Comparison of ENCODE assay signal across 15 cellular contexts in genomic region chrY:22987413-22987812, GRCh38. TPM values are rescaled to one million over a fixed set of nuclear protein-coding genes. Genes with fewer than 3 reads are reported as not detected.
"Had no signal": no experiment of that assay in that cellular context is flagged by ENCODE, and none has a peak within 500 bp of the region (broad histone marks: within the 10 kb centered on the region; RNA-seq: fewer than 3 reads in every experiment).

No MANE protein-coding gene starts in this region.

RNA-seq across cellular contexts. Expression of gene BPY2, which starts 3.4 kb away (rescaled TPM):
- total RNA-seq: activated B cell treated with CpG ODN at 0.5 μM for 24 hours; activated CD4-positive, alpha-beta memory T cell treated with anti-CD3 and anti-CD28 coated beads for 36 hours; activated CD4-positive, alpha-beta memory T cell treated with anti-CD3 and anti-CD28 coated beads, Interleukin-2, amount 10 ng/mL, durations not matched to agents 7 days and 5 days; activated CD4-positive, alpha-beta T cell treated with anti-CD3 and anti-CD28 coated beads for 36 hours; activated CD4-positive, alpha-beta T cell treated with anti-CD3 and anti-CD28 coated beads, Interleukin-2, amount 10 ng/mL, durations not matched to agents 24 days and 14 days; activated CD4-positive, alpha-beta T cell treated with anti-CD3 and anti-CD28 coated beads, Interleukin-2, amount 10 ng/mL, durations not matched to agents 7 days and 5 days; activated CD8-positive, alpha-beta memory T cell treated with anti-CD3 and anti-CD28 coated beads for 36 hours; activated CD8-positive, alpha-beta memory T cell treated with anti-CD3 and anti-CD28 coated beads, Interleukin-2, amount 10 ng/mL, durations not matched to agents 7 days and 5 days; activated CD8-positive, alpha-beta T cell treated with anti-CD3 and anti-CD28 coated beads for 36 hours; activated CD8-positive, alpha-beta T cell treated with anti-CD3 and anti-CD28 coated beads, Interleukin-2, amount 10 ng/mL, durations not matched to agents 7 days and 5 days; T-cell; T-helper 1 cell treated with Interleukin-12 subunit alpha and Interleukin-12 subunit beta and Interleukin-4 antibody, amounts not matched to agents 30 ng/mL and 1 ng/mL, for 36 hours; T-helper 17 cell; T-helper 2 cell treated with Interferon-gamma antibody and Interleukin-4, amounts not matched to agents 100 ng/mL and 5 ng/mL, for 36 hours; WTC11 had no signal
